In the genomic region with DNA sequence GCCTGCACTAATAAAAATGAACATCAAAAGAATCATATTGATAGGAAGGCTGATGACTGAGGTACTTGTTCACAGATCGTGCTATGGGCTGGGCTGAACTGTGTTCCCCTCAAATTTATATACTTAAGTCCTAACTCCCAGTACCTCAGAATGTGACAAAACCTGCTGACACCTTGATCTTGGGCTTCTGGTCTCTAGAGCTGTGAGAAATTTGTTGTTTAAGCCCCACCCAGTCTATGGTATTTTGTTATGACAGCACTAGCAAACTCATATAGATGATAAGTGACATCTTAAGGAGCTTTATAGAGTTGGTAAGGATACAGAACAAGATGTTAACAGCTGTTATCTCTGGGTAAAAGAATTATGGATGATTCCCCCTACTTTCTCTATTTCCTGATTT, we compare ENCODE assay signal across 1 cellular context.
TF ChIP-seq lines count a peak whose summit lies in the region.

No MANE protein-coding gene starts in this region.

TF ChIP-seq in WTC11, 78 proteins besides CTCF, POLR2A, EP300 and RAD21 (continued from another document):
- no peak for TF ChIP-seq KAT7 (CRISPR knock-in tag; IDR thresholded peaks at IDR 0.05; ENCODE audit: borderline replicate concordance)
- TF ChIP-seq OVOL2 (CRISPR knock-in tag; IDR thresholded peaks at IDR 0.05; ENCODE audit: borderline replicate concordance), result no peak
- TF ChIP-seq ZNF416 (CRISPR knock-in tag; IDR thresholded peaks at IDR 0.05), result no peak
- TF ChIP-seq MYBL2 (CRISPR knock-in tag; IDR thresholded peaks at IDR 0.05), result no peak
- no peak for TF ChIP-seq TEAD4 (CRISPR knock-in tag; IDR thresholded peaks at IDR 0.05)
TF ChIP-seq in WTC11: peak in this region for 0.
